24 cellular contexts compared by ENCODE assay signal in genomic region chr7:73995330-73995729, GRCh38. TPM values are rescaled to one million over a fixed set of nuclear protein-coding genes. Genes with fewer than 3 reads are reported as not detected.
DNase-seq lines count a peak whose midpoint lies in the region; ATAC-seq and TF ChIP-seq lines count a peak whose summit lies in the region.
"Had no signal": no experiment of that assay in that cellular context is flagged by ENCODE, and none has a peak within 500 bp of the region (broad histone marks: within the 10 kb centered on the region; RNA-seq: fewer than 3 reads in every experiment).

No MANE protein-coding gene starts in this region.

- BruUV-seq in IMR-90 (replicated peaks; lab: Mats Ljungman, UMichigan) = no TSS peak

- peak overlapping the region; percentile 76; the same call in 2 of the 3 replicates for H2BK15ac ChIP-seq in IMR-90 (ENCODE audit: low read depth, low read length)
- no peak overlapping the region for H2BK15ac ChIP-seq in mesenchymal stem cell (ENCODE audit: low read depth, poor library complexity, severe bottlenecking)

- H3K23ac ChIP-seq in IMR-90 (ENCODE audit: low read depth, low read length) (no peak overlapping the region), mesenchymal stem cell (ENCODE audit: low read length in 2 of 2) (no peak overlapping the region)

- H4K20me1 ChIP-seq in IMR-90 (ENCODE audit: insufficient read depth, low read length) (0 out of 2 replicates have a peak, but pooled peaks cover 3% of the 10 kb centered on the region), Karpas-422 (ENCODE audit: insufficient read depth, low read depth, low read length) (no peaks in the 10 kb centered on the region)

- peaks cover 3% of the 10 kb centered on the region for H3K9me3 ChIP-seq in IMR-90 (ENCODE audit: control insufficient read depth, insufficient read depth, low read length)
- H3K9me3 ChIP-seq in mesenchymal stem cell (ENCODE audit: control insufficient read depth, low read length) = peaks cover 13% of the 10 kb centered on the region
- no peaks in the 10 kb centered on the region for H3K9me3 ChIP-seq in Karpas-422 (ENCODE audit: low read length)

- TF ChIP-seq POLR2A in IMR-90 (IDR thresholded peaks at IDR 0.05; ENCODE audit: low read depth, low read length) = no peak

- peak overlapping the region; percentile 37 to 40; a peak in 2 of 4 replicates for H4K8ac ChIP-seq in IMR-90 (ENCODE audit: low read depth in 2 of 2, low read length in 2 of 2)
- no peak overlapping the region for H4K8ac ChIP-seq in mesenchymal stem cell (ENCODE audit: low read length)

- H3K4ac ChIP-seq in IMR-90 (ENCODE audit: low read depth, low read length) (peak overlapping the region; percentile 57), mesenchymal stem cell (ENCODE audit: low read depth in 1 of 2, low read length in 2 of 2) (no peak overlapping the region)

- no CpG with 5 or more reads among the region's 4 CpGs for WGBS in IMR-90 (ENCODE audit: extremely low coverage in 2 of 2, insufficient read length in 1 of 2), 2 experiments
- WGBS in mesenchymal stem cell = 81% methylated on average over 4 of the region's 4 CpGs

- no peaks in the 10 kb centered on the region for H3K79me2 ChIP-seq in Karpas-422 (ENCODE audit: low read length)

- POLR2A ChIA-PET in IMR-90 (lab: Charles Lee; ENCODE audit: unreplicated experiment) = no interaction called here

- TF ChIP-seq RAD21 in IMR-90 (IDR thresholded peaks at IDR 0.05; ENCODE audit: low read length) = no peak

- ATAC-seq in IMR-90 (ENCODE audit: low read depth) (peak; percentile 64), HG02840 (IDR thresholded peaks at IDR 0.05; ENCODE audit: low FRiP score, unreplicated experiment) (no peak)
- ATAC-seq: activated CD8-positive, alpha-beta memory T cell treated with anti-CD3 and anti-CD28 coated beads, Interleukin-2, amount 10 ng/mL, durations not matched to agents 7 days and 5 days; heart right ventricle; stimulated activated naive B cell treated with anti-CD40 and anti-IgM and Interleukin-4, amounts not matched to agents 10 μg/mL and 1 μg/mL and 100 μg/mL, for 72 hours had no signal

- H2BK20ac ChIP-seq in IMR-90 (ENCODE audit: low read depth, low read length) = peak overlapping the region; percentile 72; the same call in 1 of the 2 replicates

- dilution Hi-C loops in IMR-90 (cut with HindIII; ENCODE audit: low sequenced_read_pairs, unreplicated experiment) = no loop called here

- no peaks in the 10 kb centered on the region for H3K36me3 ChIP-seq in IMR-90 (ENCODE audit: control insufficient read depth, insufficient read depth, low read length)
- no peaks in the 10 kb centered on the region for H3K36me3 ChIP-seq in mesenchymal stem cell (ENCODE audit: control insufficient read depth in 1 of 2, insufficient read depth in 2 of 2, low read depth in 1 of 2, low read length in 2 of 2)
- H3K36me3 ChIP-seq in Karpas-422 (ENCODE audit: insufficient read depth, low read length) = no peaks in the 10 kb centered on the region
- H3K36me3 ChIP-seq: heart right ventricle, SJCRH30, upper lobe of left lung had no signal

- H2AFZ ChIP-seq in IMR-90 (replicated peaks; ENCODE audit: low read length, poor library complexity) (no peak overlapping the region), mesenchymal stem cell (ENCODE audit: low read depth, low read length) (no peak overlapping the region), Karpas-422 (ENCODE audit: low read length) (no peak overlapping the region)

- H4K91ac ChIP-seq in IMR-90 (ENCODE audit: insufficient read depth, low read depth, low read length) (peak overlapping the region; percentile 45), mesenchymal stem cell (ENCODE audit: low read length) (no peak overlapping the region)

- in situ Hi-C loops in IMR-90 (cut with MboI; ENCODE audit: low sequenced_read_pairs) = no loop called here

- no peak overlapping the region for H2BK12ac ChIP-seq in mesenchymal stem cell (ENCODE audit: low read length in 2 of 2)

- H3K9ac ChIP-seq in IMR-90 (ENCODE audit: low read depth, low read length) (no peak overlapping the region), mesenchymal stem cell (ENCODE audit: low read length) (no peak overlapping the region), Karpas-422 (ENCODE audit: low read length) (no peak overlapping the region)

- H3K4me2 ChIP-seq in IMR-90 (ENCODE audit: low read depth, low read length) (peak overlapping the region; percentile 27; the same call in 1 of the 2 replicates), mesenchymal stem cell (ENCODE audit: low read length, poor library complexity, severe bottlenecking) (no peak overlapping the region), Karpas-422 (ENCODE audit: low read depth, low read length, poor library complexity, severe bottlenecking) (no peak overlapping the region)

- no peaks in the 10 kb centered on the region; a peak in 1 of 4 replicates for H3K79me1 ChIP-seq in IMR-90 (ENCODE audit: low read depth in 1 of 2, low read length in 2 of 2)
- no peaks in the 10 kb centered on the region for H3K79me1 ChIP-seq in mesenchymal stem cell (replicated peaks; ENCODE audit: low read length, poor library complexity, severe bottlenecking)

- H3K14ac ChIP-seq in IMR-90 (replicated peaks; ENCODE audit: low read depth, low read length) (0 out of 2 replicates have a peak overlapping the region, but pooled peaks have one; percentile 8), mesenchymal stem cell (ENCODE audit: low read length in 2 of 2) (no peak overlapping the region)

- peak overlapping the region; percentile 41; the same call in 1 of the 2 replicates for H2AK5ac ChIP-seq in IMR-90 (ENCODE audit: low read depth, low read length)
- H2AK5ac ChIP-seq in mesenchymal stem cell (ENCODE audit: low read length, severe bottlenecking) = no peak overlapping the region

- H3K27ac ChIP-seq in IMR-90 (ENCODE audit: insufficient read depth, low read length) (peak overlapping the region; percentile 84; the same call in 1 of the 2 replicates), mesenchymal stem cell (ENCODE audit: low read length, poor library complexity, severe bottlenecking) (no peak overlapping the region), Karpas-422 (ENCODE audit: low read length) (no peak overlapping the region)
- H3K27ac ChIP-seq: heart right ventricle, SJCRH30, upper lobe of left lung had no signal

- no peak overlapping the region for H4K5ac ChIP-seq in IMR-90 (ENCODE audit: low read depth, low read length)

- H2BK5ac ChIP-seq in IMR-90 (ENCODE audit: low read depth, low read length, poor library complexity, severe bottlenecking) (peak overlapping the region; percentile 30), mesenchymal stem cell (ENCODE audit: low read depth, low read length, poor library complexity, severe bottlenecking) (no peak overlapping the region)

- no peak overlapping the region for H3K56ac ChIP-seq in IMR-90 (ENCODE audit: extremely low read depth, insufficient read depth, low read length)

- H3K18ac ChIP-seq in IMR-90 (ENCODE audit: low read depth, low read length) (peak overlapping the region; percentile 43), mesenchymal stem cell (ENCODE audit: low read depth in 1 of 2, low read length in 2 of 2) (no peak overlapping the region)

- H3K4me1 ChIP-seq in IMR-90 (ENCODE audit: control insufficient read depth, insufficient read depth, low read length) (peaks cover 23% of the 10 kb centered on the region), mesenchymal stem cell (ENCODE audit: control insufficient read depth, insufficient read depth, low read depth, low read length) (peaks cover 10% of the 10 kb centered on the region), Karpas-422 (ENCODE audit: low read length) (no peaks in the 10 kb centered on the region)
- H3K4me1 ChIP-seq: SJCRH30 had no signal

- H3K9me1 ChIP-seq in IMR-90 (ENCODE audit: insufficient read depth, low read length) = peaks cover 10% of the 10 kb centered on the region

- TF ChIP-seq CTCF in IMR-90 (conservative IDR thresholded peaks at IDR 0.05; ENCODE audit: low read depth, low read length) (no peak), cardiac fibroblast (IDR thresholded peaks at IDR 0.05; ENCODE audit: low read depth, low read length) (no peak)

- DNase-seq in A172 (ENCODE audit: low spot score) = peak; percentile 91
- peak; percentile 86 for DNase-seq in IMR-90
- peak; percentile 47 to 74 for DNase-seq in cardiac fibroblast (ENCODE audit: low read depth in 2 of 2)
- DNase-seq in mesenchymal stem cell = peak; percentile 37
- DNase-seq in epidermal melanocyte (ENCODE audit: insufficient read length, low spot score) = no peak
- no peak for DNase-seq in SIG-M5 treated with dmso at 0.1 percent for 504 hours (lab: John Stamatoyannopoulos, UW; ENCODE audit: unreplicated experiment)
- no peak for DNase-seq in Karpas-422
- DNase-seq: activated CD4-positive, CD25-positive, alpha-beta regulatory T cell treated with anti-CD3 and anti-CD28 coated beads, Interleukin-2, amount 50 U/mL, for 72 hours; activated CD8-positive, alpha-beta memory T cell treated with anti-CD3 and anti-CD28 coated beads, Interleukin-2, amount 10 ng/mL, durations not matched to agents 7 days and 5 days; activated effector memory CD4-positive, alpha-beta T cell treated with anti-CD3 and anti-CD28 coated beads, Interleukin-2, amount 50 U/mL, for 16 hours; CD4-positive, CD25-positive, alpha-beta regulatory T cell; cortex of kidney; DMS53; HCEC 1CT; heart right ventricle; NCI-H1930; NCI-H510A; SJCRH30; stimulated activated CD4-positive, alpha-beta T cell treated with anti-CD3 and anti-CD28 coated beads, Interleukin-15, amount 100 ng/mL, for 24 hours; stimulated activated naive B cell treated with anti-CD40 and anti-IgM and Interleukin-4, amounts not matched to agents 10 μg/mL and 1 μg/mL and 100 μg/mL, for 72 hours; upper lobe of left lung had no signal

- H2AK9ac ChIP-seq in IMR-90 (replicated peaks; ENCODE audit: low read depth, low read length, poor library complexity) = no peak overlapping the region

- CTCF ChIA-PET in IMR-90 (lab: Yijun Ruan, JAX) = interaction anchor here (0.7 kb wide), 2 partner anchors 32 to 215 kb away, joined by 3 to 5 read pairs; no protein-coding TSS in a partner anchor

- H3K4me3 ChIP-seq in IMR-90 (ENCODE audit: insufficient read depth, low read depth, low read length) (no peak overlapping the region), cardiac fibroblast (replicated peaks in 1 of 2; ENCODE audit: low read depth in 2 of 2, low read length in 2 of 2) (no peak overlapping the region), mesenchymal stem cell (ENCODE audit: insufficient read depth in 1 of 2, low read depth in 1 of 2, low read length in 2 of 2) (no peak overlapping the region), Karpas-422 (ENCODE audit: low read length) (no peak overlapping the region)
- H3K4me3 ChIP-seq: heart right ventricle, SJCRH30, upper lobe of left lung had no signal

- no peaks in the 10 kb centered on the region for H3K27me3 ChIP-seq in IMR-90 (ENCODE audit: control insufficient read depth, insufficient read depth, low read length)
- H3K27me3 ChIP-seq in mesenchymal stem cell (ENCODE audit: control insufficient read depth in 1 of 2, insufficient read depth in 1 of 2, low read length in 2 of 2) = peaks cover 0 to 4% of the 10 kb centered on the region in 2 experiments
- no peaks in the 10 kb centered on the region for H3K27me3 ChIP-seq in Karpas-422 (ENCODE audit: low read length)
- H3K27me3 ChIP-seq: upper lobe of left lung had no signal

- H2BK120ac ChIP-seq in IMR-90 (ENCODE audit: low read depth, low read length) = peak overlapping the region; percentile 56
- H2BK120ac ChIP-seq in mesenchymal stem cell (ENCODE audit: low read depth, low read length) = no peak overlapping the region

- no peaks in the 10 kb centered on the region for H3K9me2 ChIP-seq in Karpas-422 (replicated peaks; ENCODE audit: insufficient read depth, low read length)

- intact Hi-C loops in IMR-90 (cut with micrococcal nuclease) = no loop called here

RNA-seq across cellular contexts. Expression of gene ELN, which starts 32.6 kb away (rescaled TPM):
- total RNA-seq in A172 (2014; rRNA removed; shearing (Covaris generic)) = 0.41 and 0.50 TPM in 2 replicates
- 1.9 and 2.2 TPM in 2 replicates for total RNA-seq in IMR-90 (2012; rRNA removed)
- 14.3 and 15.3 TPM in 2 replicates for polyA plus RNA-seq in IMR-90 (2012; rRNA removed)
- 9.6 and 12.3 TPM in 2 replicates for polyA plus RNA-seq in IMR-90 (2012; cell fraction: cytosol; rRNA removed)
- 5.9 and 15.2 TPM in 2 replicates for polyA plus RNA-seq in IMR-90 (2012; cell fraction: nucleus; rRNA removed; ENCODE audit: low replicate concordance)
- polyA plus RNA-seq in mesenchymal stem cell (2013, experiment 1 of 2) = 0.18 TPM
- 0.11 TPM for polyA plus RNA-seq in mesenchymal stem cell (2013, experiment 2 of 2)
- not detected in 2 replicates for total RNA-seq in Karpas-422 (2014; rRNA removed; shearing (Covaris generic); ENCODE audit: low replicate concordance)
- total RNA-seq: activated CD8-positive, alpha-beta memory T cell treated with anti-CD3 and anti-CD28 coated beads, Interleukin-2, amount 10 ng/mL, durations not matched to agents 7 days and 5 days; kidney epithelial cell; OCI-LY7 had no signal
- polyA plus RNA-seq: CD4-positive, CD25-positive, alpha-beta regulatory T cell had no signal

Comparison
In these comparisons a context has a peak if more than half of its experiments do, and no peak if none do; other contexts are left out.
1. DNase-seq: peak in A172 (single experiment), IMR-90 (single experiment), cardiac fibroblast (2 of 2) and mesenchymal stem cell (single experiment); none in epidermal melanocyte (single experiment), SIG-M5 treated with dmso at 0.1 percent for 504 hours (single experiment) and Karpas-422 (single experiment).